Comparison of ENCODE assay signal across 8 cellular contexts in genomic region chr10:70115948-70116682, GRCh38. TPM values are rescaled to one million over a fixed set of nuclear protein-coding genes. Genes with fewer than 3 reads are reported as not detected.
DNase-seq lines count a peak whose midpoint lies in the region; ATAC-seq, FAIRE-seq and TF ChIP-seq lines count a peak whose summit lies in the region.

No MANE protein-coding gene starts in this region.

- peak; percentile 59 for DNase-seq in D341Med (ENCODE audit: low spot score)
- peak; percentile 28 to 62 for DNase-seq in SJCRH30
- DNase-seq in activated naive CD4-positive, alpha-beta T cell treated with anti-CD3 and anti-CD28 coated beads, Interleukin-2, amount 50 U/mL, for 16 hours = peak; percentile 51
- DNase-seq in right atrium auricular region (ENCODE audit: low spot score) = no peak
- DNase-seq in small intestine = peak; percentile 72

- H3K9me3 ChIP-seq in SJCRH30 (replicated peaks) = no peaks in the 10 kb centered on the region
- H3K9me3 ChIP-seq in right atrium auricular region = no peaks in the 10 kb centered on the region
- H3K9me3 ChIP-seq in small intestine (ENCODE audit: control insufficient read depth, low read depth) = no peaks in the 10 kb centered on the region

- H3K36me3 ChIP-seq in SJCRH30 (no peaks in the 10 kb centered on the region), right atrium auricular region (peaks cover 60% of the 10 kb centered on the region), small intestine (ENCODE audit: control insufficient read depth in 2 of 2, insufficient read depth in 2 of 2, low read length in 2 of 2) (peaks cover 16 to 18% of the 10 kb centered on the region in 2 donors)

- ATAC-seq in HG03159 (IDR thresholded peaks at IDR 0.05; ENCODE audit: unreplicated experiment) = peak; percentile 52
- no peak for ATAC-seq in GM19397 (IDR thresholded peaks at IDR 0.05; ENCODE audit: unreplicated experiment)
- no peak for ATAC-seq in GM18498 (IDR thresholded peaks at IDR 0.05; ENCODE audit: unreplicated experiment)

- H3K4me1 ChIP-seq in SJCRH30 (no peaks in the 10 kb centered on the region), right atrium auricular region (no peaks in the 10 kb centered on the region), small intestine (ENCODE audit: control insufficient read depth in 2 of 2, insufficient read depth in 1 of 2, low read depth in 1 of 2, low read length in 1 of 2) (no peaks in the 10 kb centered on the region)

- H3K27me3 ChIP-seq in SJCRH30 = no peaks in the 10 kb centered on the region
- no peaks in the 10 kb centered on the region for H3K27me3 ChIP-seq in right atrium auricular region
- no peaks in the 10 kb centered on the region for H3K27me3 ChIP-seq in small intestine (ENCODE audit: control insufficient read depth in 2 of 2, insufficient read depth in 2 of 2, low read length in 2 of 2)

- H3K27ac ChIP-seq in SJCRH30 = no peak overlapping the region
- H3K27ac ChIP-seq in right atrium auricular region = no peak overlapping the region
- H3K27ac ChIP-seq in small intestine (ENCODE audit: low read depth in 1 of 2, low read length in 1 of 2) = no peak overlapping the region

- 43 to 50% (median 48%) methylated on average over 12 of the region's 12 CpGs for WGBS in small intestine, 3 donors

- FAIRE-seq in small intestine (lab: Jason Lieb, UNC) = no peak

- TF ChIP-seq CTCF in right atrium auricular region (IDR thresholded peaks at IDR 0.05) = peak; percentile 84 to 87

- H3K4me3 ChIP-seq in SJCRH30 (no peak overlapping the region), right atrium auricular region (no peak overlapping the region), small intestine (ENCODE audit: low read depth in 1 of 2, low read length in 2 of 2) (no peak overlapping the region)

RNA-seq across cellular contexts. Expression of gene AIFM2, which starts 16.5 kb away (rescaled TPM):
- total RNA-seq in SJCRH30 (2014; rRNA removed; shearing (Covaris generic)) = 1.5 and 1.8 TPM in 2 replicates
- 10 to 100 TPM in 1 of 2 donors, 1 to 10 TPM in 1; 6.2 to 12.0 TPM for total RNA-seq in right atrium auricular region
- polyA plus RNA-seq in small intestine = 10 to 100 TPM; 12.7 to 15.7 (median 14.4) TPM

RNA-seq across cellular contexts. Expression of gene TYSND1, which starts 30.4 kb away (rescaled TPM):
- total RNA-seq in SJCRH30 (2014; rRNA removed; shearing (Covaris generic)) = 5.8 and 6.4 TPM in 2 replicates
- 1 to 10 TPM; 4.4 to 4.9 TPM for total RNA-seq in right atrium auricular region
- 10 to 100 TPM; 10.5 to 12.7 (median 12.2) TPM for polyA plus RNA-seq in small intestine

RNA-seq across cellular contexts. Expression of gene SAR1A, which starts 54.2 kb away (rescaled TPM):
- 128 and 133 TPM in 2 replicates for total RNA-seq in SJCRH30 (2014; rRNA removed; shearing (Covaris generic))
- 10 to 100 TPM; 57.5 to 60.3 TPM for total RNA-seq in right atrium auricular region
- 10 to 100 TPM; 18.8 to 34.0 (median 18.9) TPM for polyA plus RNA-seq in small intestine
